Comparison of ENCODE assay signal across 1 cellular context in genomic region chr5:179225387-179225786, GRCh38.
TF ChIP-seq lines count a peak whose summit lies in the region.

No MANE protein-coding gene starts in this region.

TF ChIP-seq in HepG2, 621 proteins besides CTCF, POLR2A, EP300 and RAD21 (continued from another document):
- TF ChIP-seq ZNF770 (CRISPR knock-in tag; IDR thresholded peaks at IDR 0.05) (no peak), ZNF362 (CRISPR knock-in tag; IDR thresholded peaks at IDR 0.05; ENCODE audit: borderline replicate concordance) (no peak), XRCC5 (optimal IDR thresholded peaks at IDR 0.05; ENCODE audit: low read length) (no peak), GFI1 (CRISPR knock-in tag; IDR thresholded peaks at IDR 0.05; ENCODE audit: borderline replicate concordance) (no peak), ZBTB1 (CRISPR knock-in tag; IDR thresholded peaks at IDR 0.05; ENCODE audit: borderline replicate concordance) (no peak), ZNF580 (CRISPR knock-in tag; IDR thresholded peaks at IDR 0.05; ENCODE audit: borderline replicate concordance, low read depth) (no peak), TCF7 (IDR thresholded peaks at IDR 0.05; ENCODE audit: low read depth) (no peak), MIXL1 (CRISPR knock-in tag; IDR thresholded peaks at IDR 0.05) (no peak), NAIF1 (CRISPR knock-in tag; IDR thresholded peaks at IDR 0.05; ENCODE audit: borderline replicate concordance) (no peak)
